ENCODE assay signal across 8 cellular contexts in the genomic region with DNA sequence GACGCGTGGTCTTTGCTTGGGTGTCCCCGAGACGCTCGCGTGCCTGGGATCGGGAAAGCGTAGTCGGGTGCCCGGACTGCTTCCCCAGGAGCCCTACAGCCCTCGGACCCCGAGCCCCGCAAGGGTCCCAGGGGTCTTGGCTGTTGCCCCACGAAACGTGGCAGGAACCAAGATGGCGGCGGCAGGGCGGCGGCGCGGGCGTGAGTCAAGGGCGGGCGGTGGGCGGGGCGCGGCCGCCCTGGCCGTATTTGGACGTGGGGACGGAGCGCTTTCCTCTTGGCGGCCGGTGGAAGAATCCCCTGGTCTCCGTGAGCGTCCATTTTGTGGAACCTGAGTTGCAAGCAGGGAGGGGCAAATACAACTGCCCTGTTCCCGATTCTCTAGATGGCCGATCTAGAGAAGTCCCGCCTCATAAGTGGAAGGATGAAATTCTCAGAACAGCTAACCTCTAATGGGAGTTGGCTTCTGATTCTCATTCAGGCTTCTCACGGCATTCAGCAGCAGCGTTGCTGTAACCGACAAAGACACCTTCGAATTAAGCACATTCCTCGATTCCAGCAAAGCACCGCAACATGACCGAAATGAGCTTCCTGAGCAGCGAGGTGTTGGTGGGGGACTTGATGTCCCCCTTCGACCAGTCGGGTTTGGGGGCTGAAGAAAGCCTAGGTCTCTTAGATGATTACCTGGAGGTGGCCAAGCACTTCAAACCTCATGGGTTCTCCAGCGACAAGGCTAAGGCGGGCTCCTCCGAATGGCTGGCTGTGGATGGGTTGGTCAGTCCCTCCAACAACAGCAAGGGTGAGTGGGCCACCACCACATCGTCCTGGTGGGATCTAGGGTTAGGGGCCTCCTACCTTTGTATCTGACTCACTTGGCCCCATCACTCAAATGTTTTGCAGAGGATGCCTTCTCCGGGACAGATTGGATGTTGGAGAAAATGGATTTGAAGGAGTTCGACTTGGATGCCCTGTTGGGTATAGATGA. TPM values are rescaled to one million over a fixed set of nuclear protein-coding genes. Genes with fewer than 3 reads are reported as not detected.
DNase-seq lines count a peak whose midpoint lies in the region; ATAC-seq and TF ChIP-seq lines count a peak whose summit lies in the region.

No MANE protein-coding gene starts in this region.

- TF ChIP-seq POLR2A in gastroesophageal sphincter (IDR thresholded peaks at IDR 0.05) (no peak), upper lobe of left lung (IDR thresholded peaks at IDR 0.05) (no peak)

- H3K4me3 ChIP-seq in SJSA1 (peak overlapping the region; percentile 96), gastroesophageal sphincter (peak overlapping the region; percentile 98 to 100), upper lobe of left lung (peak overlapping the region; percentile 76 to 98 (median 96))

- in situ Hi-C loops in ACHN (cut with HindIII; ENCODE audit: low pct_ligation_motif_present, low pct_unique_long_range_greater_than_20kb, low sequenced_read_pairs) = no loop called here

- H3K36me3 ChIP-seq in SJSA1 (peaks cover 78% of the 10 kb centered on the region), gastroesophageal sphincter (peaks cover 6 to 59% of the 10 kb centered on the region in 2 donors), upper lobe of left lung (peaks cover 19 to 52% (median 34%) of the 10 kb centered on the region in 4 donors)

- no peaks in the 10 kb centered on the region for H3K9me3 ChIP-seq in SJSA1 (replicated peaks)
- no peaks in the 10 kb centered on the region for H3K9me3 ChIP-seq in gastroesophageal sphincter
- H3K9me3 ChIP-seq in upper lobe of left lung = no peaks in the 10 kb centered on the region

- H3K4me1 ChIP-seq in SJSA1 (replicated peaks) = peaks cover 38% of the 10 kb centered on the region
- peaks cover 5 to 68% (median 38%) of the 10 kb centered on the region in 3 donors for H3K4me1 ChIP-seq in gastroesophageal sphincter
- peaks cover 45 to 59% (median 56%) of the 10 kb centered on the region in 4 donors for H3K4me1 ChIP-seq in upper lobe of left lung

- peak overlapping the region; percentile 99 for H3K27ac ChIP-seq in SJSA1
- H3K27ac ChIP-seq in gastroesophageal sphincter = peak overlapping the region; percentile 98 to 100 (median 100)
- peak overlapping the region; percentile 98 to 100 (median 99) for H3K27ac ChIP-seq in upper lobe of left lung

- peak; percentile 1 for ATAC-seq in GM18519 (IDR thresholded peaks at IDR 0.05; ENCODE audit: low FRiP score, unreplicated experiment)
- peak; percentile 6 for ATAC-seq in HG03159 (IDR thresholded peaks at IDR 0.05; ENCODE audit: unreplicated experiment)
- ATAC-seq in gastroesophageal sphincter = peak; percentile 70
- peak; percentile 76 to 80 for ATAC-seq in upper lobe of left lung (ENCODE audit: low FRiP score in 2 of 2)

- H3K27me3 ChIP-seq in SJSA1 (replicated peaks) = no peaks in the 10 kb centered on the region
- H3K27me3 ChIP-seq in gastroesophageal sphincter = no peaks in the 10 kb centered on the region
- H3K27me3 ChIP-seq in upper lobe of left lung = no peaks in the 10 kb centered on the region

- no peak for TF ChIP-seq CTCF in gastroesophageal sphincter (IDR thresholded peaks at IDR 0.05)
- no peak for TF ChIP-seq CTCF in upper lobe of left lung (IDR thresholded peaks at IDR 0.05)

- WGBS in gastroesophageal sphincter (ENCODE audit: low coverage in 1 of 2), 2 donors = 0 to 4% methylated on average over 3 to 4 of the region's 55 CpGs
- WGBS in upper lobe of left lung, 2 donors = 0 to 2% methylated on average over 1 to 46 of the region's 55 CpGs

- DNase-seq in ACHN (peak; percentile 60), SJSA1 (ENCODE audit: low read depth in 1 of 2, low spot score in 2 of 2) (peak; percentile 23 to 84), occipital lobe (lab: John Stamatoyannopoulos, UW) (peak; percentile 41), upper lobe of left lung (peak; percentile 88 to 97)
- peak; percentile 75 for DNase-seq in activated naive CD4-positive, alpha-beta T cell treated with anti-CD3 and anti-CD28 coated beads, Interleukin-2, amount 50 U/mL, for 16 hours

- TF ChIP-seq EP300 in gastroesophageal sphincter (IDR thresholded peaks at IDR 0.05) (no peak), upper lobe of left lung (IDR thresholded peaks at IDR 0.05) (no peak)

RNA-seq across cellular contexts. Expression of gene ATF4, which starts 0.8 kb away (rescaled TPM):
- 225 and 281 TPM in 2 replicates for total RNA-seq in SJSA1 (2014; rRNA removed; shearing (Covaris generic))
- total RNA-seq in gastroesophageal sphincter (100 to 1,000 TPM; 450 to 718 (median 563) TPM), occipital lobe (90.3 TPM), upper lobe of left lung (100 to 1,000 TPM; 255 to 402 (median 364) TPM)

RNA-seq across cellular contexts. Expression of gene RPS19BP1, which starts 11.4 kb away (rescaled TPM):
- total RNA-seq in SJSA1 (2014; rRNA removed; shearing (Covaris generic)) = 177 and 263 TPM in 2 replicates
- total RNA-seq in gastroesophageal sphincter (100 to 1,000 TPM; 144 to 176 (median 160) TPM), occipital lobe (18.9 TPM), upper lobe of left lung (100 to 1,000 TPM in 4 of 6 donors, 10 to 100 TPM in 2; 71.2 to 168 (median 106) TPM)

RNA-seq across cellular contexts. Expression of gene MIEF1, which starts 19.1 kb away (rescaled TPM):
- total RNA-seq in SJSA1 (2014; rRNA removed; shearing (Covaris generic)) = 20.9 and 22.9 TPM in 2 replicates
- 10 to 100 TPM; 17.8 to 28.3 (median 21.4) TPM for total RNA-seq in gastroesophageal sphincter
- 16.1 TPM for total RNA-seq in occipital lobe
- 10 to 100 TPM; 10.5 to 35.3 (median 25.6) TPM for total RNA-seq in upper lobe of left lung

RNA-seq across cellular contexts. Expression of gene CACNA1I, which starts 49.4 kb away (rescaled TPM):
- total RNA-seq in SJSA1 (2014; rRNA removed; shearing (Covaris generic)) = 0.03 TPM in 1 of 2 replicates, not detected in the other
- total RNA-seq in gastroesophageal sphincter (under 1 TPM; 0.04 to 0.54 (median 0.11) TPM), occipital lobe (6.7 TPM), upper lobe of left lung (1 to 10 TPM in 1 of 6 donors, under 1 TPM in 5; 0.15 to 4.2 (median 0.34) TPM)

Comparison
In these comparisons a context has a peak if more than half of its experiments do, and no peak if none do; other contexts are left out.
1. Peak in every context shown above with its lines: DNase-seq, ATAC-seq, H3K4me3 ChIP-seq and H3K27ac ChIP-seq.
2. DNase-seq: peak in every context shown above with its lines; median percentile 92 in upper lobe of left lung; 75 in activated naive CD4-positive, alpha-beta T cell treated with anti-CD3 and anti-CD28 coated beads, Interleukin-2, amount 50 U/mL, for 16 hours; 60 in ACHN; 54 in SJSA1; 41 in occipital lobe.
3. ATAC-seq: peak in every context shown above with its lines; median percentile 78 in upper lobe of left lung; 70 in gastroesophageal sphincter; 6 in HG03159; 1 in GM18519.